ENCODE assay signal across 14 cellular contexts in the genomic region with DNA sequence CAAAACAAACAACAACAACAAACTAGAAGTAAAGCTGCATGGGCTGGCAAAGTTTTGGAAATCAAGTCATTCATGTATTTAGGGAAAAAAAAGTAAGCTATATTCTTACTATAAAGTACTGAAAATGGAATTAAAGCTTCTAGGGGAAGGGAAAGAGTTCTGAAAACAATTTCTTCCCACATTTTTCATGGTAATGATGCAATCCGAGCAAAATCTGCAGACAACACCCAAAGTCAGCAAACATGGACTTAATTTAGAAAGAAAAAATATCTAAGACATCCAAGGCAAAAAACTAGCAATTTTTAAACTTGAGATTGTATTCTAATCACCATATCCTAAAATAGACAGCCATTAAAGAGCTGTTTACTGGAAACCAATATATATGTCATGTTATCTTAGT.
"Had no signal": no experiment of that assay in that cellular context is flagged by ENCODE, and none has a peak within 500 bp of the region (broad histone marks: within the 10 kb centered on the region; RNA-seq: fewer than 3 reads in every experiment).

No MANE protein-coding gene starts in this region.

- DNase-seq: activated CD4-positive, alpha-beta T cell treated with anti-CD3 and anti-CD28 coated beads for 1 hour; activated CD4-positive, alpha-beta T cell treated with anti-CD3 and anti-CD28 coated beads, Interleukin-2, amount 50 U/mL, for 4 hours; activated naive CD4-positive, alpha-beta T cell treated with anti-CD3 and anti-CD28 coated beads for 36 hours; activated naive CD8-positive, alpha-beta T cell treated with anti-CD3 and anti-CD28 coated beads, Interleukin-2, amount 50 U/mL, for 24 hours; activated T-cell treated with anti-CD3 and anti-CD28 coated beads for 4 hours; foreskin melanocyte; kidney glomerular epithelial cell; left ventricle myocardium superior; mesendoderm; natural killer cell; posterior cingulate gyrus; retina; stimulated activated CD4-positive, alpha-beta T cell treated with anti-CD3 and anti-CD28 coated beads, Interleukin-4, amount 100 ng/mL, for 1 hour; stimulated activated naive CD4-positive, alpha-beta T cell treated with Interleukin-2 at 50 U/mL for 16 hours had no signal
